ENCODE assay signal across 8 cellular contexts in genomic region chr16:56632160-56632847, GRCh38. TPM values are rescaled to one million over a fixed set of nuclear protein-coding genes. Genes with fewer than 3 reads are reported as not detected.
A peak's percentile ranks its signal among the peaks of the same experiment; 100 is the strongest.
DNase-seq lines count a peak whose midpoint lies in the region; FAIRE-seq and TF ChIP-seq lines count a peak whose summit lies in the region.

TSS of gene MT1M (plus strand) at chr16:56632659. CDS start at chr16:56632732, 73 bp downstream.

- intact Hi-C loops in stomach (cut with DNase I; ENCODE audit: low total_unique reads) = no loop called here

- H3K27me3 ChIP-seq in liver (ENCODE audit: control insufficient read depth in 4 of 4, insufficient read depth in 4 of 4, low read length in 3 of 4) (no peaks in the 10 kb centered on the region), stomach (peaks cover 0 to 54% (median 11%) of the 10 kb centered on the region in 3 donors)

- H3K9me3 ChIP-seq in liver (ENCODE audit: control insufficient read depth in 4 of 4, low read length in 3 of 4) (no peaks in the 10 kb centered on the region), stomach (no peaks in the 10 kb centered on the region)

- FAIRE-seq in GM19239 (lab: Jason Lieb, UNC) = no peak

- TF ChIP-seq RAD21 in liver (IDR thresholded peaks at IDR 0.05) = peak in 1 of 2 donors; percentile 30

- peaks cover 2 to 24% (median 7%) of the 10 kb centered on the region in 4 donors for H3K4me1 ChIP-seq in liver (ENCODE audit: control insufficient read depth in 4 of 4, insufficient read depth in 4 of 4, low read length in 3 of 4)
- H3K4me1 ChIP-seq in stomach = peaks cover 19 to 48% (median 30%) of the 10 kb centered on the region in 4 donors

- peak within 1 kb of the TSS; percentile 84 to 87 for H3K27ac ChIP-seq in liver (ENCODE audit: low read depth in 1 of 2, low read length in 2 of 2)
- H3K27ac ChIP-seq in stomach = peak within 1 kb of the TSS; percentile 77 to 87 (median 85)

- peak within 1 kb of the TSS; percentile 77 to 84 for H3K9ac ChIP-seq in liver (ENCODE audit: low read depth in 1 of 2, low read length in 2 of 2)

- H3K36me3 ChIP-seq in liver (ENCODE audit: control insufficient read depth in 4 of 4, insufficient read depth in 3 of 4, low read depth in 1 of 4, low read length in 3 of 4) (no peaks in the 10 kb centered on the region), stomach (no peaks in the 10 kb centered on the region)

- no peak for TF ChIP-seq POLR2A in stomach (IDR thresholded peaks at IDR 0.05)

- peak within 1 kb of the TSS; percentile 53 for H3K4me3 ChIP-seq in choroid plexus epithelial cell (ENCODE audit: low read depth, low read length)
- peak within 1 kb of the TSS; percentile 48 to 95 (median 93) for H3K4me3 ChIP-seq in liver (ENCODE audit: low read depth in 1 of 3, low read length in 3 of 3)
- H3K4me3 ChIP-seq in stomach = peak within 1 kb of the TSS; percentile 54 to 61 (median 57)

- DNase-seq in NCI-H510A treated with DMSO at 0.1 percent for 48 hours (lab: John Stamatoyannopoulos, UW) = peak; percentile 24
- DNase-seq in NCI-H510A (lab: John Stamatoyannopoulos, UW) = no peak
- no peak for DNase-seq in choroid plexus epithelial cell (ENCODE audit: low read depth)
- peak; percentile 69 for DNase-seq in stomach
- DNase-seq in GM19239 (ENCODE audit: insufficient read length, low spot score) = no peak
- no peak for DNase-seq in NCI-H1436 (lab: John Stamatoyannopoulos, UW)
- DNase-seq in foreskin melanocyte = no peak

- under 1% methylated on average over 61 of the region's 61 CpGs for WGBS in liver
- 1 to 2% (median 2%) methylated on average over 36 to 61 of the region's 61 CpGs for WGBS in stomach, 5 donors

- peak; percentile 88 for TF ChIP-seq EP300 in stomach (IDR thresholded peaks at IDR 0.05)

- TF ChIP-seq CTCF in choroid plexus epithelial cell (conservative IDR thresholded peaks at IDR 0.05; ENCODE audit: low read depth, low read length) (no peak), liver (IDR thresholded peaks at IDR 0.05; ENCODE audit: low read depth, low read length, missing input control) (no peak), stomach (IDR thresholded peaks at IDR 0.05) (no peak)

TF ChIP-seq in liver, 16 proteins besides CTCF, POLR2A, EP300 and RAD21:
- peak; percentile 80 for TF ChIP-seq SP1 (IDR thresholded peaks at IDR 0.05)
- no peak for TF ChIP-seq EGR1 (IDR thresholded peaks at IDR 0.05; ENCODE audit: low read depth in 2 of 2)
- TF ChIP-seq NR2F2 (IDR thresholded peaks at IDR 0.05) = peak; percentile 7
- TF ChIP-seq YY1 (IDR thresholded peaks at IDR 0.05) = peak; percentile 42
- TF ChIP-seq RXRA (IDR thresholded peaks at IDR 0.05) = peak; percentile 7 to 8

RNA-seq across cellular contexts. Expression of gene MT1M, which starts in this region (rescaled TPM):
- total RNA-seq in liver (100 to 1,000 TPM in 1 of 2 donors, 10 to 100 TPM in 1; 20.4 to 159 TPM), stomach (10 to 100 TPM in 3 of 5 donors, 1 to 10 TPM in 1, not detected in 1; 5.2 to 57.4 (median 25.3) TPM)
- polyA plus RNA-seq in liver (100 to 1,000 TPM; 229 to 343 TPM), stomach (100 to 1,000 TPM; 135 to 155 (median 138) TPM)

Comparison
In these comparisons a context has a peak if more than half of its experiments do, and no peak if none do; other contexts are left out.
1. DNase-seq: peak in NCI-H510A treated with DMSO at 0.1 percent for 48 hours (single experiment) and stomach (single experiment); none in NCI-H510A (single experiment), choroid plexus epithelial cell (single experiment), GM19239 (single experiment), NCI-H1436 (single experiment) and foreskin melanocyte (single experiment).
2. Peak in every context shown above with its lines, with median percentiles within 50 percentile points of each other: H3K4me3 ChIP-seq.